In genomic region chr6:42210551-42210950, GRCh38 we compare ENCODE assay signal across 24 cellular contexts. TPM values are rescaled to one million over a fixed set of nuclear protein-coding genes. Genes with fewer than 3 reads are reported as not detected.
DNase-seq lines count a peak whose midpoint lies in the region; TF ChIP-seq lines count a peak whose summit lies in the region.
"Had no signal": no experiment of that assay in that cellular context is flagged by ENCODE, and none has a peak within 500 bp of the region (broad histone marks: within the 10 kb centered on the region; RNA-seq: fewer than 3 reads in every experiment).

No MANE protein-coding gene starts in this region.

- H3K9me3 ChIP-seq in SK-N-SH (no peaks in the 10 kb centered on the region), osteoblast (ENCODE audit: low read depth, low read length) (no peaks in the 10 kb centered on the region), ascending aorta (no peaks in the 10 kb centered on the region)
- H3K9me3 ChIP-seq: ovary, upper lobe of left lung had no signal

- TF ChIP-seq EP300 in SK-N-SH (IDR thresholded peaks at IDR 0.05; ENCODE audit: borderline replicate concordance in 1 of 2, low read depth in 1 of 2, low read length in 1 of 2), result no peak

- H3F3A ChIP-seq in SK-N-SH (replicated peaks; ENCODE audit: insufficient read depth), result peaks cover 14% of the 10 kb centered on the region

- H3K36me3 ChIP-seq in SK-N-SH (replicated peaks in 1 of 2; ENCODE audit: control insufficient read depth in 1 of 2, insufficient read depth in 2 of 2, low read length in 1 of 2) (peaks cover 48 to 76% of the 10 kb centered on the region in 2 experiments), osteoblast (ENCODE audit: insufficient read depth, low read length) (peaks cover 54% of the 10 kb centered on the region), ascending aorta (peaks cover 51 to 70% of the 10 kb centered on the region in 2 donors)

- POLR2A ChIA-PET in SK-N-SH (lab: Yijun Ruan, JAX), result no interaction called here

- H3K4me2 ChIP-seq in SK-N-SH (0 out of 2 replicates have a peak overlapping the region, but pooled peaks have one; percentile 17), osteoblast (ENCODE audit: insufficient read depth, low read length) (no peak overlapping the region)
- H3K4me2 ChIP-seq: GM23338 had no signal

- H3K4me3 ChIP-seq in SK-N-SH (ENCODE audit: low read depth in 2 of 2, low read length in 1 of 2), result no peak overlapping the region
- H3K4me3 ChIP-seq in osteoblast (ENCODE audit: insufficient read depth, low read length), result no peak overlapping the region
- H3K4me3 ChIP-seq in ascending aorta, result no peak overlapping the region
- H3K4me3 ChIP-seq: coronary artery, GM23338, ovary, upper lobe of left lung had no signal

- H3K27ac ChIP-seq in SK-N-SH (ENCODE audit: low read depth in 2 of 2, low read length in 1 of 2), result peak overlapping the region; percentile 56 to 82; a peak in 3 of 4 replicates
- H3K27ac ChIP-seq in osteoblast (ENCODE audit: low read depth, low read length), result peak overlapping the region; percentile 43
- no peak overlapping the region for H3K27ac ChIP-seq in ascending aorta
- H3K27ac ChIP-seq: 22Rv1, coronary artery, ovary, upper lobe of left lung had no signal

- CTCF ChIA-PET in SK-N-SH (lab: Yijun Ruan, JAX), result interaction anchor here (1.2 kb wide), 1 partner anchor 91 kb away, joined by 3 read pairs; no protein-coding TSS in a partner anchor

- TF ChIP-seq CTCF in SK-N-SH (IDR thresholded peaks at IDR 0.05) (no peak), osteoblast (IDR thresholded peaks at IDR 0.05; ENCODE audit: extremely low read depth, low read depth, low read length) (no peak), ascending aorta (IDR thresholded peaks at IDR 0.05) (no peak)

- H4K20me1 ChIP-seq in SK-N-SH (ENCODE audit: insufficient read depth) (no peaks in the 10 kb centered on the region), osteoblast (ENCODE audit: insufficient read depth, low read length) (no peaks in the 10 kb centered on the region)

- whole genome bisulfite sequencing in SK-N-SH (ENCODE audit: low lambda C conversion rate), result 42% methylated on average over 1 of the region's 1 CpG

- intact Hi-C loops in cardiac septum (cut with DNase I), result loop anchor here (5.0 kb wide), 1 partner anchor 133 kb away; no protein-coding TSS in a partner anchor
- intact Hi-C loops in ascending aorta (cut with DNase I), result loop anchor here (10.0 kb wide), 1 partner anchor 1304 kb away; the partner anchor contains the start of genes LRRC73, POLR1C and YIPF3

- H3K4me1 ChIP-seq in SK-N-SH (ENCODE audit: control insufficient read depth in 1 of 2, insufficient read depth in 2 of 2, low read depth in 1 of 2, low read length in 1 of 2) (peaks cover 4 to 6% of the 10 kb centered on the region in 2 experiments; a peak in 2 of 4 replicates), osteoblast (ENCODE audit: insufficient read depth, low read length) (no peaks in the 10 kb centered on the region), ascending aorta (no peaks in the 10 kb centered on the region)

- H3K9me2 ChIP-seq in SK-N-SH, result no peaks in the 10 kb centered on the region

- no peaks in the 10 kb centered on the region for H3K27me3 ChIP-seq in SK-N-SH (ENCODE audit: insufficient read depth)
- no peaks in the 10 kb centered on the region for H3K27me3 ChIP-seq in osteoblast (ENCODE audit: insufficient read depth, low read length)
- H3K27me3 ChIP-seq in ascending aorta, result no peaks in the 10 kb centered on the region
- H3K27me3 ChIP-seq: ovary, upper lobe of left lung had no signal

- H3K9ac ChIP-seq in SK-N-SH, result peak overlapping the region; percentile 6; the same call in 1 of the 2 replicates

- TF ChIP-seq RAD21 in SK-N-SH (IDR thresholded peaks at IDR 0.05; ENCODE audit: low read length), result no peak

- no peak overlapping the region for H2AFZ ChIP-seq in SK-N-SH (ENCODE audit: low read depth)
- no peak overlapping the region for H2AFZ ChIP-seq in osteoblast (ENCODE audit: low read length)
- H2AFZ ChIP-seq: GM23338 had no signal

- H3K79me2 ChIP-seq in SK-N-SH (ENCODE audit: insufficient read depth), result peaks cover 25% of the 10 kb centered on the region
- H3K79me2 ChIP-seq in osteoblast (ENCODE audit: insufficient read depth, low read length), result peaks cover 18% of the 10 kb centered on the region

- peak; percentile 25 for DNase-seq in NCI-H146 (lab: John Stamatoyannopoulos, UW)
- no peak for DNase-seq in NCI-H146 treated with DMSO at 0.1 percent for 48 hours (lab: John Stamatoyannopoulos, UW; ENCODE audit: unreplicated experiment)
- peak; percentile 87 for DNase-seq in NCI-H2171 treated with DMSO at 0.1 percent for 48 hours (lab: John Stamatoyannopoulos, UW)
- no peak for DNase-seq in SK-N-SH
- no peak for DNase-seq in osteoblast (ENCODE audit: insufficient read length, low spot score, missing footprints)
- DNase-seq in activated CD4-positive, alpha-beta T cell treated with anti-CD3 and anti-CD28 coated beads, Interleukin-2, amount 50 U/mL, for 4 hours, result no peak
- no peak for DNase-seq in cardiac septum (ENCODE audit: low spot score)
- no peak for DNase-seq in ascending aorta (ENCODE audit: low spot score in 2 of 2)
- DNase-seq: activated gamma-delta T cell treated with Interleukin-2 at 50 U/mL for 16 hours; aorta; C1 segment of cervical spinal cord; erythroblast; islet precursor cell; midbrain; NCI-H526; ovary; stimulated activated naive CD4-positive, alpha-beta T cell; upper lobe of left lung had no signal

TF ChIP-seq in SK-N-SH, 30 proteins besides CTCF, POLR2A, EP300 and RAD21:
- TF ChIP-seq NFIC (IDR thresholded peaks at IDR 0.05; ENCODE audit: borderline replicate concordance), result peak; percentile 50; the same call in 1 of the 2 replicates
- no peak for TF ChIP-seq PBX3 (IDR thresholded peaks at IDR 0.05)

RNA-seq across cellular contexts. Expression of gene MRPS10, which starts 7.1 kb away (rescaled TPM):
- 29.8 and 35.5 TPM in 2 replicates for polyA plus RNA-seq in SK-N-SH (2012; rRNA removed)
- polyA plus RNA-seq in SK-N-SH (2012; cell fraction: cytosol; rRNA removed), result 47.9 and 55.7 TPM in 2 replicates
- 6.6 and 12.2 TPM in 2 replicates for polyA plus RNA-seq in SK-N-SH (2012; cell fraction: nucleus; rRNA removed)
- total RNA-seq in osteoblast, result 46.9 and 52.5 TPM in 2 replicates
- 54.9 TPM for total RNA-seq in cardiac septum
- 5.4 TPM for total RNA-seq in ascending aorta

RNA-seq across cellular contexts. Expression of gene GUCA1B, which starts 15.8 kb away (rescaled TPM):
- 1.0 and 1.2 TPM in 2 replicates for polyA plus RNA-seq in SK-N-SH (2012; rRNA removed)
- 0.51 and 0.79 TPM in 2 replicates for polyA plus RNA-seq in SK-N-SH (2012; cell fraction: cytosol; rRNA removed)
- 2.2 and 2.4 TPM in 2 replicates for polyA plus RNA-seq in SK-N-SH (2012; cell fraction: nucleus; rRNA removed)
- 0.72 TPM in 1 of 2 replicates, not detected in the other for total RNA-seq in osteoblast
- total RNA-seq in cardiac septum, result 2.6 TPM
- total RNA-seq in ascending aorta, result 0.64 TPM
- polyA plus RNA-seq: GM23338 had no signal

RNA-seq across cellular contexts. Expression of gene GUCA1A, which starts 37.4 kb away (rescaled TPM):
- polyA plus RNA-seq in SK-N-SH (2012; rRNA removed), result 0.77 and 0.88 TPM in 2 replicates
- polyA plus RNA-seq in SK-N-SH (2012; cell fraction: cytosol; rRNA removed), result 0.68 and 1.3 TPM in 2 replicates
- polyA plus RNA-seq in SK-N-SH (2012; cell fraction: nucleus; rRNA removed), result 0.29 and 0.39 TPM in 2 replicates
- not detected in 2 replicates for total RNA-seq in osteoblast
- total RNA-seq in cardiac septum, result not detected
- total RNA-seq in ascending aorta, result 0.21 TPM
- total RNA-seq: activated CD8-positive, alpha-beta memory T cell treated with anti-CD3 and anti-CD28 coated beads, Interleukin-2, amount 10 ng/mL, durations not matched to agents 7 days and 5 days; aorta; Daoy; ovary; T-helper 1 cell treated with Interleukin-12 subunit alpha and Interleukin-12 subunit beta and Interleukin-4 antibody, amounts not matched to agents 30 ng/mL and 1 ng/mL, for 36 hours; upper lobe of left lung had no signal
- polyA plus RNA-seq: aorta had no signal

Comparison
In these comparisons a context has a peak if more than half of its experiments do, and no peak if none do; other contexts are left out.
1. DNase-seq: peak in NCI-H146 (single experiment) and NCI-H2171 treated with DMSO at 0.1 percent for 48 hours (single experiment); none in NCI-H146 treated with DMSO at 0.1 percent for 48 hours (single experiment), SK-N-SH (single experiment), osteoblast (single experiment), activated CD4-positive, alpha-beta T cell treated with anti-CD3 and anti-CD28 coated beads, Interleukin-2, amount 50 U/mL, for 4 hours (0 of 2), cardiac septum (single experiment) and ascending aorta (0 of 2).
2. H3K27ac ChIP-seq: peak in SK-N-SH (2 of 2) and osteoblast (single experiment); none in ascending aorta (0 of 2).